Comparison of ENCODE assay signal across 8 cellular contexts in the genomic region with DNA sequence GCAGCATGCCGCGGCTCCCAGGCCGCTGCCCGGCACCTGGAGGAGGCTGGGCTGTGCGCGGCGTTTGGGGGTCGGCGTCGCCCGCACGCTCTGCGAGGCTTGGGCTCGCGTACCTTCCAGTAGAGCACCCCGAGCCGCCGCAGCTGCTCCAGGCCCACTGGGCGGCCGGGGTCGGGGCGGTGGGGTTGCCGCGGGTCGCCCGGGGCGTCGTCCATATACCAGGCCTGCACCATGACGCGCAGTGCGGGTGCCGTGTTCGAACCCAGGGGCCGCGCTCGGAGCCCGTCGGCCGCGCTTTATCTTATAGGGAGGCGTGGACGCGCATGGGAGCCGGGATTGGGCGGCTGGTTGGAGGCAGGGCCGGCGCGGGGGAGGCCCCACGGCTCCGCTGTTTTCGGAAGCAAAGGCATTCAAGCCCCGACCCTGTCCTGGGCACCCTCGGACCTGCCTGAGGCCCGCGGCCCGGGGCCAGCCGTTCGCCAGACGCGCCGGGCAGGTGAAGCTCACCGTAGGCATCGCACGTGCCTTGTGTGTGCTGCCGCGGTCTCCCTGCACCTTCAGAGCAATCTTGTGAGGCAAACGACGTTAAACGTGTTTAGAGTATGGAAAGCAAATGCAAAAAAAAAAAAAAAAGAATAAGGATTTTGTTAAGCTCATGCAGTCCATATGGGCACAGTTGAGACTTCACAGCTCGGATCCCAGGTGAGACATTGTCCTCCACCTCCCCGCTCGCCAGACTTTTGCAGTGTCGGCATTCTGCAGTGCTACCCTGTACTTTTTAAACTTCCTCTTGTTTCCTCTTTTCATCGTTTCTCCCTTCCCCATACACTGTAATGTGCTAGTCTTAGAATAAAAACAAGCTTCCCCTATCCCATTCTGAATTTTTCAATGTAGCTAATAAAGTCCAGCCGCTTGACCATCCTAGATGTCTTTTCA. TPM values are rescaled to one million over a fixed set of nuclear protein-coding genes. Genes with fewer than 3 reads are reported as not detected.
DNase-seq lines count a peak whose midpoint lies in the region; ATAC-seq, FAIRE-seq and TF ChIP-seq lines count a peak whose summit lies in the region.

A gene with protein sequence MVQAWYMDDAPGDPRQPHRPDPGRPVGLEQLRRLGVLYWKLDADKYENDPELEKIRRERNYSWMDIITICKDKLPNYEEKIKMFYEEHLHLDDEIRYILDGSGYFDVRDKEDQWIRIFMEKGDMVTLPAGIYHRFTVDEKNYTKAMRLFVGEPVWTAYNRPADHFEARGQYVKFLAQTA (minus strand): TSS at position 277 of the 936 bp plus-strand sequence. CDS start 44 bp downstream, at position 233.

- H2AFZ ChIP-seq in keratinocyte (ENCODE audit: control insufficient read depth, low read length) = peak within 1 kb of the TSS; percentile 89

- peaks cover 19% of the 10 kb centered on the region for H3K36me3 Mint-ChIP-seq in activated B cell treated with CpG ODN at 0.5 μM for 24 hours (ENCODE audit: low read depth)

- dilution Hi-C loops in keratinocyte (cut with MboI; ENCODE audit: extremely low pct_ligation_motif_present, low sequenced_read_pairs) = no loop called here

- BruUV-seq in A673 (replicated peaks; lab: Mats Ljungman, UMichigan) = TSS peak; percentile 70

- ATAC-seq in GM18517 (IDR thresholded peaks at IDR 0.05; ENCODE audit: unreplicated experiment) (peak; percentile 74), HG03025 (IDR thresholded peaks at IDR 0.05; ENCODE audit: low FRiP score, unreplicated experiment) (peak; percentile 61), activated B cell treated with CpG ODN at 0.5 μM for 24 hours (ENCODE audit: low read depth) (peak; percentile 69)

- H3K27ac Mint-ChIP-seq in activated B cell treated with CpG ODN at 0.5 μM for 24 hours = peak within 1 kb of the TSS; percentile 91

- H3K9me3 Mint-ChIP-seq in activated B cell treated with CpG ODN at 0.5 μM for 24 hours = peaks cover 8% of the 10 kb centered on the region

- no peaks in the 10 kb centered on the region for H3K36me3 ChIP-seq in A673 (ENCODE audit: insufficient read depth, low read length, poor library complexity, severe bottlenecking)
- H3K36me3 ChIP-seq in keratinocyte (ENCODE audit: control insufficient read depth in 2 of 2, extremely low read depth in 1 of 2, insufficient read depth in 2 of 2, low read length in 2 of 2) = peaks cover 0 to 2% of the 10 kb centered on the region in 2 experiments

- H3K27ac ChIP-seq in A673 (ENCODE audit: low read depth, low read length, poor library complexity, severe bottlenecking) (peak within 1 kb of the TSS; percentile 99), keratinocyte (ENCODE audit: control insufficient read depth, insufficient read depth, low read length) (peak within 1 kb of the TSS; percentile 70)

- H3K4me1 Mint-ChIP-seq in activated B cell treated with CpG ODN at 0.5 μM for 24 hours = peaks cover 35% of the 10 kb centered on the region

- DNase-seq in A673 (ENCODE audit: low spot score) = peak; percentile 88
- peak; percentile 91 for DNase-seq in NCI-H2171 (lab: John Stamatoyannopoulos, UW)
- DNase-seq in activated B cell treated with CpG ODN at 0.5 μM for 24 hours = peak; percentile 74
- peak; percentile 78 for DNase-seq in central memory CD4-positive, alpha-beta T cell
- DNase-seq in keratinocyte (ENCODE audit: low read depth, low spot score) = peak; percentile 23
- peak; percentile 89 for DNase-seq in stimulated activated CD4-positive, alpha-beta T cell treated with anti-CD3 and anti-CD28 coated beads, Interleukin-15, amount 100 ng/mL, for 24 hours

- CTCF ChIA-PET in A673 (lab: Charles Lee) (interaction anchor here (0.8 kb wide), 1 partner anchor 17 kb away, joined by 9 read pairs; no protein-coding TSS in a partner anchor), activated B cell treated with CpG ODN at 0.5 μM for 24 hours (lab: Charles Lee) (no interaction called here)

- H3K9ac ChIP-seq in keratinocyte (ENCODE audit: control insufficient read depth, extremely low read depth, insufficient read depth, low read length) = peak within 1 kb of the TSS; percentile 84

- POLR2A ChIA-PET in A673 (lab: Charles Lee; ENCODE audit: low non-redundant PET) = interaction anchor here (0.6 kb wide), 1 partner anchor 365 kb away, joined by 3 read pairs; no protein-coding TSS in a partner anchor
- POLR2A ChIA-PET in activated B cell treated with CpG ODN at 0.5 μM for 24 hours (lab: Charles Lee) = interaction anchor here (0.7 to 3.5 kb wide), 10 partner anchors 15 to 141 kb away, joined by 3 to 64 read pairs (median 4); a partner anchor contains a TSS

- no peaks in the 10 kb centered on the region for H3K27me3 Mint-ChIP-seq in activated B cell treated with CpG ODN at 0.5 μM for 24 hours

- no peaks in the 10 kb centered on the region for H3K9me1 ChIP-seq in keratinocyte (ENCODE audit: control insufficient read depth, extremely low read depth, insufficient read depth, low read length)

- TF ChIP-seq CTCF in A673 (conservative IDR thresholded peaks at IDR 0.05; ENCODE audit: low read depth, low read length) = no peak
- no peak for TF ChIP-seq CTCF in activated B cell treated with CpG ODN at 0.5 μM for 24 hours (IDR thresholded peaks at IDR 0.05)
- no peak for TF ChIP-seq CTCF in keratinocyte (optimal IDR thresholded peaks at IDR 0.05 in 1 of 3, IDR thresholded peaks at IDR 0.05 in 1 of 3, conservative IDR thresholded peaks at IDR 0.05 in 1 of 3; ENCODE audit: extremely low read depth in 1 of 3, insufficient read depth in 2 of 3, low read length in 3 of 3)

- intact Hi-C loops in A673 (cut with micrococcal nuclease; ENCODE audit: unreplicated experiment) = loop anchor here (5.0 kb wide), 1 partner anchor 142 kb away; a partner anchor contains a TSS
- intact Hi-C loops in activated B cell treated with CpG ODN at 0.5 μM for 24 hours (cut with micrococcal nuclease) = loop anchor here (1.0 to 2.0 kb wide), 6 partner anchors 17 to 140 kb away; a partner anchor contains a TSS

- H3K9me3 ChIP-seq in A673 (ENCODE audit: low read depth, low read length, poor library complexity, severe bottlenecking) = no peaks in the 10 kb centered on the region
- H3K9me3 ChIP-seq in keratinocyte (ENCODE audit: control insufficient read depth, low read depth, low read length) = no peaks in the 10 kb centered on the region

- H4K20me1 ChIP-seq in keratinocyte (ENCODE audit: control insufficient read depth, extremely low read depth, insufficient read depth, low read length) = no peaks in the 10 kb centered on the region

- H3K4me3 Mint-ChIP-seq in activated B cell treated with CpG ODN at 0.5 μM for 24 hours = peak within 1 kb of the TSS; percentile 85

- H3K4me1 ChIP-seq in A673 (ENCODE audit: insufficient read depth, low read length, poor library complexity, severe bottlenecking) (peaks cover 9% of the 10 kb centered on the region), keratinocyte (ENCODE audit: control insufficient read depth, extremely low read depth, insufficient read depth, low read length) (peaks cover 15% of the 10 kb centered on the region)

- H3K4me2 ChIP-seq in keratinocyte (ENCODE audit: control insufficient read depth, extremely low read depth, insufficient read depth, low read depth, low read length) = peak within 1 kb of the TSS; percentile 94

- peaks cover 12% of the 10 kb centered on the region for H3K79me2 ChIP-seq in keratinocyte (ENCODE audit: control insufficient read depth, insufficient read depth, low read length)

- no peak for FAIRE-seq in keratinocyte (lab: Jason Lieb, UNC)

- H3K27me3 ChIP-seq in A673 (replicated peaks; ENCODE audit: insufficient read depth, low read depth, low read length, poor library complexity) = no peaks in the 10 kb centered on the region
- H3K27me3 ChIP-seq in keratinocyte (ENCODE audit: control insufficient read depth, extremely low read depth, insufficient read depth, low read length) = no peaks in the 10 kb centered on the region

- H3K4me3 ChIP-seq in A673 (ENCODE audit: low read depth, low read length, poor library complexity, severe bottlenecking) (peak within 1 kb of the TSS; percentile 81), keratinocyte (ENCODE audit: control insufficient read depth in 2 of 3, extremely low read depth in 1 of 3, insufficient read depth in 2 of 3, low read depth in 1 of 3, low read length in 3 of 3) (peak within 1 kb of the TSS; percentile 76 to 97 (median 87))

RNA-seq across cellular contexts. Expression of the gene that starts here (rescaled TPM):
- 52.4 and 68.3 TPM in 2 replicates for total RNA-seq in A673 (2021)
- 19.2 and 20.5 TPM in 2 replicates for total RNA-seq in activated B cell treated with CpG ODN at 0.5 μM for 24 hours
- 29.0 to 47.4 TPM (median 38.5 TPM) in 3 replicates for polyA plus RNA-seq in keratinocyte
- 16.0 TPM for polyA plus RNA-seq in keratinocyte (2011; ENCODE audit: low read depth)
- polyA plus RNA-seq in keratinocyte (2011; cell fraction: cytosol; rRNA removed) = 40.7 and 54.0 TPM in 2 replicates
- 33.8 and 36.7 TPM in 2 replicates for polyA plus RNA-seq in keratinocyte (2011; cell fraction: nucleus; rRNA removed)
- polyA plus RNA-seq in keratinocyte (2012; ENCODE audit: low replicate concordance) = 34.7 and 40.1 TPM in 2 replicates
- 9.5 to 22.1 TPM (median 19.0 TPM) in 3 replicates for polyA minus RNA-seq in keratinocyte
- polyA minus RNA-seq in keratinocyte (2011; cell fraction: cytosol; rRNA and poly(A)+ RNA removed) = 30.3 TPM
- 6.9 and 9.8 TPM in 2 replicates for polyA minus RNA-seq in keratinocyte (2011; cell fraction: nucleus; rRNA and poly(A)+ RNA removed)

Comparison
In these comparisons a context has a peak if more than half of its experiments do, and no peak if none do; other contexts are left out.
1. Peak in every context shown above with its lines: DNase-seq, ATAC-seq, H3K4me3 ChIP-seq and H3K27ac ChIP-seq.
2. DNase-seq: peak in every context shown above with its lines; median percentile 91 in NCI-H2171; 89 in stimulated activated CD4-positive, alpha-beta T cell treated with anti-CD3 and anti-CD28 coated beads, Interleukin-15, amount 100 ng/mL, for 24 hours; 88 in A673; 78 in central memory CD4-positive, alpha-beta T cell; 74 in activated B cell treated with CpG ODN at 0.5 μM for 24 hours; 23 in keratinocyte.